In genomic region chr7:133958822-133959221, GRCh38 we compare ENCODE assay signal across 27 cellular contexts.
"Had no signal": no experiment of that assay in that cellular context is flagged by ENCODE, and none has a peak within 500 bp of the region (broad histone marks: within the 10 kb centered on the region; RNA-seq: fewer than 3 reads in every experiment).

No MANE protein-coding gene starts in this region.

- H3K27ac Mint-ChIP-seq: nephron progenitor cell; stimulated activated memory B cell treated with anti-CD40 and anti-IgM and Interleukin-4, amounts not matched to agents 10 μg/mL and 1 μg/mL and 100 μg/mL, for 72 hours; type B pancreatic cell had no signal

- H3K4me3 Mint-ChIP-seq: naive thymus-derived CD8-positive, alpha-beta T cell; nephron progenitor cell; stimulated activated memory B cell treated with anti-CD40 and anti-IgM and Interleukin-4, amounts not matched to agents 10 μg/mL and 1 μg/mL and 100 μg/mL, for 72 hours; type B pancreatic cell had no signal

- H3K4me1 Mint-ChIP-seq: stimulated activated memory B cell treated with anti-CD40 and anti-IgM and Interleukin-4, amounts not matched to agents 10 μg/mL and 1 μg/mL and 100 μg/mL, for 72 hours had no signal

- H3K27me3 Mint-ChIP-seq: naive thymus-derived CD8-positive, alpha-beta T cell; stimulated activated memory B cell treated with anti-CD40 and anti-IgM and Interleukin-4, amounts not matched to agents 10 μg/mL and 1 μg/mL and 100 μg/mL, for 72 hours; type B pancreatic cell had no signal

- H3K27me3 ChIP-seq: dorsolateral prefrontal cortex, esophagus muscularis mucosa, foreskin keratinocyte, gastroesophageal sphincter, heart right ventricle, left lung, sigmoid colon, testis, tibial artery had no signal

- H3K4me1 ChIP-seq: esophagus muscularis mucosa, foreskin keratinocyte, gastroesophageal sphincter, left lung, psoas muscle, sigmoid colon, testis, tibial artery had no signal

- H3K4me3 ChIP-seq: coronary artery, dorsolateral prefrontal cortex, esophagus muscularis mucosa, gastroesophageal sphincter, heart right ventricle, left lung, psoas muscle, sigmoid colon, testis, tibial artery had no signal

- DNase-seq: dorsolateral prefrontal cortex; effector CD4-positive, alpha-beta T cell; foreskin keratinocyte; heart right ventricle; hippocampal formation; left cardiac atrium; left lung; mammary epithelial cell; mesendoderm; naive thymus-derived CD8-positive, alpha-beta T cell; nephron progenitor cell; nucleus accumbens; posterior cingulate gyrus; psoas muscle; right cardiac atrium; sigmoid colon; stimulated activated CD4-positive, alpha-beta T cell treated with anti-CD3 and anti-CD28 coated beads, Interleukin-2, amount 100 ng/mL, for 24 hours; stimulated activated CD4-positive, alpha-beta T cell treated with anti-CD3 and anti-CD28 coated beads, Interleukin-4, amount 100 ng/mL, for 24 hours; stimulated activated naive CD8-positive, alpha-beta T cell treated with anti-CD3 and anti-CD28 coated beads, Interleukin-15, Interleukin-2, amounts not matched to agents 100 U/mL and 50 U/mL, for 24 hours; substantia nigra; testis; tibial artery had no signal

- H3K36me3 ChIP-seq: esophagus muscularis mucosa, gastroesophageal sphincter, heart right ventricle, left lung, sigmoid colon had no signal

- H3K9me3 ChIP-seq: esophagus muscularis mucosa, gastroesophageal sphincter, heart right ventricle, left lung, psoas muscle, sigmoid colon, testis, tibial artery had no signal

- H3K27ac ChIP-seq: coronary artery, dorsolateral prefrontal cortex, esophagus muscularis mucosa, foreskin keratinocyte, gastroesophageal sphincter, heart right ventricle, left lung, psoas muscle, sigmoid colon, testis, tibial artery had no signal

- ATAC-seq: foreskin keratinocyte; gastroesophageal sphincter; heart right ventricle; left lung; naive thymus-derived CD8-positive, alpha-beta T cell; psoas muscle; right cardiac atrium; stimulated activated memory B cell treated with anti-CD40 and anti-IgM and Interleukin-4, amounts not matched to agents 10 μg/mL and 1 μg/mL and 100 μg/mL, for 72 hours; stimulated activated naive CD8-positive, alpha-beta T cell treated with anti-CD3 and anti-CD28 coated beads, Interleukin-15, Interleukin-2, amounts not matched to agents 100 U/mL and 50 U/mL, for 24 hours had no signal
